In genomic region chr19:42850981-42851717, GRCh38 we compare ENCODE assay signal across 12 cellular contexts. TPM values are rescaled to one million over a fixed set of nuclear protein-coding genes. Genes with fewer than 3 reads are reported as not detected.
A peak's percentile ranks its signal among the peaks of the same experiment; 100 is the strongest.
DNase-seq lines count a peak whose midpoint lies in the region; ATAC-seq, FAIRE-seq and TF ChIP-seq lines count a peak whose summit lies in the region.
"Had no signal": no experiment of that assay in that cellular context is flagged by ENCODE, and none has a peak within 500 bp of the region (broad histone marks: within the 10 kb centered on the region; RNA-seq: fewer than 3 reads in every experiment).

No MANE protein-coding gene starts in this region.

- H3K27ac ChIP-seq in A549: peak overlapping the region; percentile 87 to 94
- H3K27ac ChIP-seq: BLaER1 had no signal

- peak; percentile 10 to 21; a peak in 2 of 5 replicates for TF ChIP-seq RAD21 in A549 (conservative IDR thresholded peaks at IDR 0.05 in 1 of 2, IDR thresholded peaks at IDR 0.05 in 1 of 2)

- POLR2A ChIA-PET in A549 (lab: Yijun Ruan, JAX): interaction anchor here (0.6 kb wide), 1 partner anchor 53 kb away, joined by 6 read pairs; no protein-coding TSS in a partner anchor
- POLR2A ChIA-PET in activated CD8-positive, alpha-beta T cell treated with anti-CD3 and anti-CD28 coated beads, Interleukin-2, amount 10 ng/mL, durations not matched to agents 7 days and 5 days (lab: Charles Lee): no interaction called here

- TF ChIP-seq EP300 in A549 (IDR thresholded peaks at IDR 0.05): peak; percentile 55 to 88; a peak in 3 of 5 replicates

- no peaks in the 10 kb centered on the region for H3K36me3 Mint-ChIP-seq in activated CD8-positive, alpha-beta T cell treated with anti-CD3 and anti-CD28 coated beads, Interleukin-2, amount 10 ng/mL, durations not matched to agents 7 days and 5 days (ENCODE audit: low read depth)
- H3K36me3 Mint-ChIP-seq: activated naive CD4-positive, alpha-beta T cell treated with anti-CD3 and anti-CD28 coated beads, Interleukin-2, amount 50 U/mL, for 72 hours had no signal

- H3K36me3 ChIP-seq in bronchial epithelial cell (ENCODE audit: control insufficient read depth, insufficient read depth, low read length): no peaks in the 10 kb centered on the region
- H3K36me3 ChIP-seq: BLaER1 had no signal

- peaks cover 43% of the 10 kb centered on the region for H3K4me1 ChIP-seq in A549
- H3K4me1 ChIP-seq: BLaER1 had no signal

- TF ChIP-seq CTCF in A549 (IDR thresholded peaks at IDR 0.05): no peak
- TF ChIP-seq CTCF in bronchial epithelial cell (IDR thresholded peaks at IDR 0.05; ENCODE audit: insufficient read depth, low read length, severe bottlenecking): no peak

- no peak overlapping the region for H3K4me3 Mint-ChIP-seq in activated CD8-positive, alpha-beta T cell treated with anti-CD3 and anti-CD28 coated beads, Interleukin-2, amount 10 ng/mL, durations not matched to agents 7 days and 5 days

- H3K4me3 ChIP-seq in A549 (no peak overlapping the region), bronchial epithelial cell (ENCODE audit: low read depth, low read length) (no peak overlapping the region)
- H3K4me3 ChIP-seq: BLaER1 had no signal

- no peak for TF ChIP-seq POLR2A in A549 (IDR thresholded peaks at IDR 0.05; ENCODE audit: low read length)

- FAIRE-seq in A549 (lab: Jason Lieb, UNC): peak; percentile 100
- FAIRE-seq in bronchial epithelial cell (lab: Jason Lieb, UNC): peak; percentile 92

- H3K9me3 ChIP-seq in A549: no peaks in the 10 kb centered on the region
- H3K9me3 ChIP-seq: BLaER1 had no signal

- H3K4me1 Mint-ChIP-seq in activated CD8-positive, alpha-beta T cell treated with anti-CD3 and anti-CD28 coated beads, Interleukin-2, amount 10 ng/mL, durations not matched to agents 7 days and 5 days (ENCODE audit: low read depth): no peaks in the 10 kb centered on the region

- H3K9me3 Mint-ChIP-seq in activated CD8-positive, alpha-beta T cell treated with anti-CD3 and anti-CD28 coated beads, Interleukin-2, amount 10 ng/mL, durations not matched to agents 7 days and 5 days (ENCODE audit: insufficient read depth): no peaks in the 10 kb centered on the region

- CTCF ChIA-PET in A549 (lab: Yijun Ruan, JAX): interaction anchor here (0.9 to 2.6 kb wide), 5 partner anchors 19 to 110 kb away, joined by 3 to 9 read pairs (median 5); no protein-coding TSS in a partner anchor
- CTCF ChIA-PET in activated CD8-positive, alpha-beta T cell treated with anti-CD3 and anti-CD28 coated beads, Interleukin-2, amount 10 ng/mL, durations not matched to agents 7 days and 5 days (lab: Charles Lee): no interaction called here

- WGBS in A549 (ENCODE audit: missing lambda C conversion rate): 2% methylated on average over 6 of the region's 6 CpGs

- no peaks in the 10 kb centered on the region for H3K27me3 Mint-ChIP-seq in activated CD8-positive, alpha-beta T cell treated with anti-CD3 and anti-CD28 coated beads, Interleukin-2, amount 10 ng/mL, durations not matched to agents 7 days and 5 days (ENCODE audit: low read depth)

- ATAC-seq in A549 (peak; percentile 93 to 99), HG03039 (IDR thresholded peaks at IDR 0.05; ENCODE audit: unreplicated experiment) (no peak)
- no peak for ATAC-seq in activated CD8-positive, alpha-beta T cell treated with anti-CD3 and anti-CD28 coated beads, Interleukin-2, amount 10 ng/mL, durations not matched to agents 7 days and 5 days
- ATAC-seq: activated naive CD4-positive, alpha-beta T cell treated with anti-CD3 and anti-CD28 coated beads, Interleukin-2, amount 50 U/mL, for 72 hours had no signal

- DNase-seq in A549 (ENCODE audit: low read depth in 1 of 2, low spot score in 1 of 2) (peak; percentile 71 to 92), HS-5 (ENCODE audit: low read depth) (peak; percentile 96), bronchial epithelial cell (ENCODE audit: low read depth) (peak; percentile 93), hepatic stellate cell (ENCODE audit: low spot score) (peak; percentile 62), NCI-H1694 treated with DMSO at 0.1 percent for 48 hours (lab: John Stamatoyannopoulos, UW) (no peak)
- no peak for DNase-seq in activated CD8-positive, alpha-beta T cell treated with anti-CD3 and anti-CD28 coated beads, Interleukin-2, amount 10 ng/mL, durations not matched to agents 7 days and 5 days
- DNase-seq in stimulated activated CD4-positive, alpha-beta T cell treated with anti-CD3 and anti-CD28 coated beads, Interleukin-4, amount 100 ng/mL, for 1 hour: no peak
- DNase-seq: NCI-H1105 had no signal

- H3K27me3 ChIP-seq in bronchial epithelial cell (ENCODE audit: control insufficient read depth, insufficient read depth, low read length): no peaks in the 10 kb centered on the region
- H3K27me3 ChIP-seq: BLaER1 had no signal

- H3K27ac Mint-ChIP-seq in activated CD8-positive, alpha-beta T cell treated with anti-CD3 and anti-CD28 coated beads, Interleukin-2, amount 10 ng/mL, durations not matched to agents 7 days and 5 days: no peak overlapping the region
- H3K27ac Mint-ChIP-seq: activated naive CD4-positive, alpha-beta T cell treated with anti-CD3 and anti-CD28 coated beads, Interleukin-2, amount 50 U/mL, for 72 hours had no signal

- H3K4me2 ChIP-seq in A549: peak overlapping the region; percentile 65
- H3K4me2 ChIP-seq: BLaER1 had no signal

TF ChIP-seq in A549, 52 proteins besides CTCF, POLR2A, EP300 and RAD21 (continues in another document):
- TF ChIP-seq FOXS1 (CRISPR knock-in tag; IDR thresholded peaks at IDR 0.05): no peak
- TF ChIP-seq ESRRA (IDR thresholded peaks at IDR 0.05; ENCODE audit: borderline replicate concordance, low read length): no peak
- TF ChIP-seq REST (IDR thresholded peaks at IDR 0.05): no peak
- peak; percentile 19; the same call in 1 of the 3 replicates for TF ChIP-seq SMC3 (IDR thresholded peaks at IDR 0.05)
- peak; percentile 41 for TF ChIP-seq HES2 (IDR thresholded peaks at IDR 0.05)
- peak; percentile 73; the same call in 1 of the 2 replicates for TF ChIP-seq PBX3 (IDR thresholded peaks at IDR 0.05)
- no peak for TF ChIP-seq KDM5A (IDR thresholded peaks at IDR 0.05)
- peak; percentile 18; the same call in 1 of the 2 replicates for TF ChIP-seq USF2 (IDR thresholded peaks at IDR 0.05)
- no peak for TF ChIP-seq CHD2 (IDR thresholded peaks at IDR 0.05; ENCODE audit: low read length, partially characterized antibody)
- TF ChIP-seq EHF (CRISPR knock-in tag; IDR thresholded peaks at IDR 0.05): no peak; the same call in 1 of the 2 replicates
- no peak for TF ChIP-seq ZC3H11A (IDR thresholded peaks at IDR 0.05)
- no peak for TF ChIP-seq RFX5 (IDR thresholded peaks at IDR 0.05)
- TF ChIP-seq ZSCAN20 (CRISPR knock-in tag; IDR thresholded peaks at IDR 0.05): no peak
- TF ChIP-seq KDM1A (IDR thresholded peaks at IDR 0.05; ENCODE audit: low read depth): no peak

RNA-seq across cellular contexts. Expression of gene PSG1, which starts 28.4 kb away (rescaled TPM):
- polyA plus RNA-seq in A549 (2011; rRNA removed) (0.16 and 0.22 TPM in 2 replicates), A549 (2017; fragmentation: RNase III; extraction: RNeasy Plus Mini Kit Qiagen cat#74134 plus additional on column Dnase treatment) (0.28 to 0.41 TPM (median 0.30 TPM) in 3 replicates)
- 0.16 and 0.26 TPM in 2 replicates for polyA plus RNA-seq in A549 (2012; cell fraction: cytosol; rRNA removed)
- polyA plus RNA-seq in A549 (2012; cell fraction: nucleus; rRNA removed): 0.32 and 0.43 TPM in 2 replicates
- polyA minus RNA-seq in A549 (2011; rRNA and poly(A)+ RNA removed): 0.10 and 0.12 TPM in 2 replicates
- not detected in 2 replicates for total RNA-seq in bronchial epithelial cell
- total RNA-seq in activated CD8-positive, alpha-beta T cell treated with anti-CD3 and anti-CD28 coated beads, Interleukin-2, amount 10 ng/mL, durations not matched to agents 7 days and 5 days: not detected
- total RNA-seq: T-helper 2 cell treated with Interferon-gamma antibody and Interleukin-4, amounts not matched to agents 100 ng/mL and 5 ng/mL, for 36 hours had no signal

Comparison
In these comparisons a context has a peak if more than half of its experiments do, and no peak if none do; other contexts are left out.
1. ATAC-seq: peak in A549 (2 of 2); none in activated CD8-positive, alpha-beta T cell treated with anti-CD3 and anti-CD28 coated beads, Interleukin-2, amount 10 ng/mL, durations not matched to agents 7 days and 5 days (single experiment) and HG03039 (single experiment).
2. DNase-seq: peak in A549 (2 of 2), HS-5 (single experiment), bronchial epithelial cell (single experiment) and hepatic stellate cell (single experiment); none in activated CD8-positive, alpha-beta T cell treated with anti-CD3 and anti-CD28 coated beads, Interleukin-2, amount 10 ng/mL, durations not matched to agents 7 days and 5 days (single experiment), NCI-H1694 treated with DMSO at 0.1 percent for 48 hours (single experiment) and stimulated activated CD4-positive, alpha-beta T cell treated with anti-CD3 and anti-CD28 coated beads, Interleukin-4, amount 100 ng/mL, for 1 hour (single experiment).